In genomic region chr2:177284531-177284930, GRCh38 we compare ENCODE assay signal across 1 cellular context.
TF ChIP-seq lines count a peak whose summit lies in the region.

No MANE protein-coding gene starts in this region.

TF ChIP-seq in IMR-90, 13 proteins besides CTCF, POLR2A, EP300 and RAD21 (continued from another document):
- TF ChIP-seq ELK1 (IDR thresholded peaks at IDR 0.05; ENCODE audit: borderline replicate concordance, low read depth, low read length), result no peak
- no peak for TF ChIP-seq MAZ (IDR thresholded peaks at IDR 0.05; ENCODE audit: borderline replicate concordance, low read depth, low read length)
- TF ChIP-seq SMC3 (IDR thresholded peaks at IDR 0.05; ENCODE audit: low read depth, low read length), result no peak
- no peak for TF ChIP-seq NFE2L2 (IDR thresholded peaks at IDR 0.05; ENCODE audit: low read depth, low read length)
- TF ChIP-seq FOS (IDR thresholded peaks at IDR 0.05; ENCODE audit: low read depth, low read length), result no peak
- no peak for TF ChIP-seq RCOR1 (IDR thresholded peaks at IDR 0.05; ENCODE audit: insufficient replicate concordance, low read length)
- TF ChIP-seq CHD1 (IDR thresholded peaks at IDR 0.05; ENCODE audit: low read depth, low read length), result no peak
- no peak for TF ChIP-seq USF2 (IDR thresholded peaks at IDR 0.05; ENCODE audit: low read depth, low read length)
- no peak for TF ChIP-seq RFX5 (IDR thresholded peaks at IDR 0.05; ENCODE audit: low read depth, low read length)
- TF ChIP-seq MAFK (IDR thresholded peaks at IDR 0.05; ENCODE audit: low read depth, low read length), result no peak
